Comparison of ENCODE assay signal across 18 cellular contexts in the genomic region with DNA sequence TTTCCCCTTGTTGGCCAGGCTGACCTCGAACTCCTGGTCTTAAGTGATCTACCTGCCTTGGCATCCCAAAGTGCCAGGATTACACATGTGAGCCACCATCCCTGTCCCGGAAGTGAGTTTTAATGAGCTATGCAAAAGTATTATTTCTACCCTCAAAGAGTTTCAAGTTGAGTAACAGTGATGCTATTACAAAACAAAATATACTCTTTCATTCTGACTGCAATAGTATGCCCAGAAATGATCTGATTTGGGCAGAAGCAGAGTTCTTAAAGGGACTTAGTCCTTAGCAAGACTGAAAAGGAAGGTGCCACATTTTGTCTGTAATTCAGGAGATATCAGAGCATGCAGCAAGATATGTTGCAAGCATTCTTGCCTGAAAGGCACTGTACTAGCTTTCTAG.
DNase-seq lines count a peak whose midpoint lies in the region; ATAC-seq and TF ChIP-seq lines count a peak whose summit lies in the region.
"Had no signal": no experiment of that assay in that cellular context is flagged by ENCODE, and none has a peak within 500 bp of the region (broad histone marks: within the 10 kb centered on the region; RNA-seq: fewer than 3 reads in every experiment).

No MANE protein-coding gene starts in this region.

- H3K27me3 Mint-ChIP-seq in activated T-cell treated with anti-CD3 and anti-CD28 coated beads, Interleukin-2, amount 50 U/mL, for 72 hours (ENCODE audit: low read depth) = no peaks in the 10 kb centered on the region
- H3K27me3 Mint-ChIP-seq in stimulated activated naive B cell treated with anti-CD40 and anti-IgM and Interleukin-4, amounts not matched to agents 10 μg/mL and 1 μg/mL and 100 μg/mL, for 72 hours = no peaks in the 10 kb centered on the region
- H3K27me3 Mint-ChIP-seq: activated T-cell treated with anti-CD3 and anti-CD28 coated beads, Interleukin-2, amount 50 U/mL, for 24 hours; effector memory CD8-positive, alpha-beta T cell had no signal

- TF ChIP-seq POLR2A in thyroid gland (IDR thresholded peaks at IDR 0.05) = no peak

- H3K4me3 ChIP-seq in thyroid gland (replicated peaks in 1 of 3) = no peak overlapping the region
- H3K4me3 ChIP-seq: psoas muscle had no signal

- no peaks in the 10 kb centered on the region for H3K27me3 ChIP-seq in thyroid gland

- ATAC-seq in activated T-cell treated with anti-CD3 and anti-CD28 coated beads, Interleukin-2, amount 50 U/mL, for 72 hours (replicated peaks in 1 of 2) = peak; percentile 51 to 79
- ATAC-seq in HG02623 (IDR thresholded peaks at IDR 0.05; ENCODE audit: unreplicated experiment) (peak; percentile 73), HG03460 (IDR thresholded peaks at IDR 0.05; ENCODE audit: unreplicated experiment) (peak; percentile 57)
- ATAC-seq in stimulated activated naive B cell treated with anti-CD40 and anti-IgM and Interleukin-4, amounts not matched to agents 10 μg/mL and 1 μg/mL and 100 μg/mL, for 72 hours (replicated peaks) = peak; percentile 38 to 62
- ATAC-seq: effector memory CD8-positive, alpha-beta T cell; psoas muscle had no signal

- no peak overlapping the region for H3K4me3 Mint-ChIP-seq in activated T-cell treated with anti-CD3 and anti-CD28 coated beads, Interleukin-2, amount 50 U/mL, for 72 hours
- H3K4me3 Mint-ChIP-seq in stimulated activated naive B cell treated with anti-CD40 and anti-IgM and Interleukin-4, amounts not matched to agents 10 μg/mL and 1 μg/mL and 100 μg/mL, for 72 hours = no peak overlapping the region
- H3K4me3 Mint-ChIP-seq: activated T-cell treated with anti-CD3 and anti-CD28 coated beads, Interleukin-2, amount 50 U/mL, for 24 hours; effector memory CD8-positive, alpha-beta T cell; H9; T-helper 2 cell treated with Interferon-gamma antibody and Interleukin-4, amounts not matched to agents 5 μg/mL and 100 μg/mL, for 36 hours had no signal

- H3K4me1 ChIP-seq in thyroid gland = no peaks in the 10 kb centered on the region
- H3K4me1 ChIP-seq: psoas muscle had no signal

- intact Hi-C loops in thyroid gland (cut with DNase I) = no loop called here

- H3K9me3 ChIP-seq in thyroid gland = no peaks in the 10 kb centered on the region
- H3K9me3 ChIP-seq: psoas muscle had no signal

- no peak for DNase-seq in activated T-cell treated with anti-CD3 and anti-CD28 coated beads, Interleukin-2, amount 50 U/mL, for 72 hours
- DNase-seq in activated T-cell treated with anti-CD3 and anti-CD28 coated beads, Interleukin-2, amount 50 U/mL, for 1 hour = no peak
- no peak for DNase-seq in stimulated activated naive B cell treated with anti-CD40 and anti-IgM and Interleukin-4, amounts not matched to agents 10 μg/mL and 1 μg/mL and 100 μg/mL, for 72 hours
- DNase-seq in substantia nigra (lab: John Stamatoyannopoulos, UW) (no peak), cerebellar nuclear complex (lab: John Stamatoyannopoulos, UW) (no peak), thyroid gland (no peak)
- DNase-seq: activated CD4-positive, alpha-beta T cell treated with anti-CD3 and anti-CD28 coated beads for 48 hours; activated T-cell treated with anti-CD3 and anti-CD28 coated beads, Interleukin-2, amount 50 U/mL, for 24 hours; DMS79; effector memory CD8-positive, alpha-beta T cell; H9; NCI-H2107; NCI-H774; psoas muscle; stimulated activated CD4-positive, alpha-beta T cell treated with anti-CD3 and anti-CD28 coated beads, Interleukin-12 subunit alpha, Interleukin-12 subunit beta, amount 100 ng/mL, for 4 hours had no signal

- H3K4me1 Mint-ChIP-seq in activated T-cell treated with anti-CD3 and anti-CD28 coated beads, Interleukin-2, amount 50 U/mL, for 72 hours (ENCODE audit: low read depth) = peaks cover 7% of the 10 kb centered on the region
- no peaks in the 10 kb centered on the region for H3K4me1 Mint-ChIP-seq in stimulated activated naive B cell treated with anti-CD40 and anti-IgM and Interleukin-4, amounts not matched to agents 10 μg/mL and 1 μg/mL and 100 μg/mL, for 72 hours
- H3K4me1 Mint-ChIP-seq: H9 had no signal

- no peak overlapping the region for H3K27ac Mint-ChIP-seq in activated T-cell treated with anti-CD3 and anti-CD28 coated beads, Interleukin-2, amount 50 U/mL, for 72 hours
- H3K27ac Mint-ChIP-seq in stimulated activated naive B cell treated with anti-CD40 and anti-IgM and Interleukin-4, amounts not matched to agents 10 μg/mL and 1 μg/mL and 100 μg/mL, for 72 hours = no peak overlapping the region
- H3K27ac Mint-ChIP-seq: activated T-cell treated with anti-CD3 and anti-CD28 coated beads, Interleukin-2, amount 50 U/mL, for 24 hours; effector memory CD8-positive, alpha-beta T cell; H9; T-helper 2 cell treated with Interferon-gamma antibody and Interleukin-4, amounts not matched to agents 5 μg/mL and 100 μg/mL, for 36 hours had no signal

- no peaks in the 10 kb centered on the region for H3K36me3 ChIP-seq in thyroid gland

- WGBS in thyroid gland, 2 donors = 35 to 37% methylated on average over 2 of the region's 2 CpGs

- H3K27ac ChIP-seq in substantia nigra (ENCODE audit: low read depth, low read length, poor library complexity, severe bottlenecking) = no peak overlapping the region
- H3K27ac ChIP-seq in thyroid gland = no peak overlapping the region
- H3K27ac ChIP-seq: psoas muscle had no signal

- TF ChIP-seq CTCF in thyroid gland (IDR thresholded peaks at IDR 0.05) = no peak

- peaks cover 1 to 5% of the 10 kb centered on the region in 2 donors for H3K9me3 Mint-ChIP-seq in activated T-cell treated with anti-CD3 and anti-CD28 coated beads, Interleukin-2, amount 50 U/mL, for 72 hours
- peaks cover 4% of the 10 kb centered on the region in 2 donors for H3K9me3 Mint-ChIP-seq in stimulated activated naive B cell treated with anti-CD40 and anti-IgM and Interleukin-4, amounts not matched to agents 10 μg/mL and 1 μg/mL and 100 μg/mL, for 72 hours

- no peaks in the 10 kb centered on the region for H3K36me3 Mint-ChIP-seq in activated T-cell treated with anti-CD3 and anti-CD28 coated beads, Interleukin-2, amount 50 U/mL, for 72 hours (ENCODE audit: insufficient read depth in 2 of 2)
- no peaks in the 10 kb centered on the region for H3K36me3 Mint-ChIP-seq in stimulated activated naive B cell treated with anti-CD40 and anti-IgM and Interleukin-4, amounts not matched to agents 10 μg/mL and 1 μg/mL and 100 μg/mL, for 72 hours
